ENCODE assay signal across 11 cellular contexts in genomic region chr2:197838589-197838988, GRCh38. TPM values are rescaled to one million over a fixed set of nuclear protein-coding genes. Genes with fewer than 3 reads are reported as not detected.
DNase-seq lines count a peak whose midpoint lies in the region; ATAC-seq and TF ChIP-seq lines count a peak whose summit lies in the region.
"Had no signal": no experiment of that assay in that cellular context is flagged by ENCODE, and none has a peak within 500 bp of the region (broad histone marks: within the 10 kb centered on the region; RNA-seq: fewer than 3 reads in every experiment).

No MANE protein-coding gene starts in this region.

- H3K27me3 ChIP-seq in KMS-11 (ENCODE audit: insufficient read depth, low read depth) (no peaks in the 10 kb centered on the region), fibroblast of lung (ENCODE audit: control insufficient read depth, insufficient read depth, low read length) (no peaks in the 10 kb centered on the region), subcutaneous abdominal adipose tissue (ENCODE audit: control insufficient read depth in 5 of 5, insufficient read depth in 4 of 5, low read length in 5 of 5) (no peaks in the 10 kb centered on the region)

- POLR2A ChIA-PET in activated CD4-positive, alpha-beta T cell treated with anti-CD3 and anti-CD28 coated beads, Interleukin-2, amount 10 ng/mL, durations not matched to agents 7 days and 5 days (lab: Charles Lee) = interaction anchor here (0.7 to 1.0 kb wide), 2 partner anchors 9 to 641 kb away, joined by 4 read pairs; no protein-coding TSS in a partner anchor
- POLR2A ChIA-PET in HEK293T (lab: Yijun Ruan, JAX) = no interaction called here

- peaks cover 46% of the 10 kb centered on the region for H3K4me1 Mint-ChIP-seq in activated CD4-positive, alpha-beta T cell treated with anti-CD3 and anti-CD28 coated beads, Interleukin-2, amount 10 ng/mL, durations not matched to agents 7 days and 5 days

- no peak for ATAC-seq in HG02798 (IDR thresholded peaks at IDR 0.05; ENCODE audit: poor library complexity, unreplicated experiment)

- H2AFZ ChIP-seq in KMS-11 (ENCODE audit: low read depth) (peak overlapping the region; percentile 34), fibroblast of lung (ENCODE audit: low read length) (peak overlapping the region; percentile 58)

- H3K4me3 Mint-ChIP-seq in activated CD4-positive, alpha-beta T cell treated with anti-CD3 and anti-CD28 coated beads, Interleukin-2, amount 10 ng/mL, durations not matched to agents 7 days and 5 days = peak overlapping the region; percentile 69

- H3K4me3 ChIP-seq in KMS-11 (IDR thresholded peaks at IDR 0.05; ENCODE audit: insufficient read depth, low read depth, low read length) (peak overlapping the region; percentile 22), fibroblast of lung (replicated peaks in 1 of 4; ENCODE audit: control extremely low read depth in 1 of 4, insufficient read depth in 1 of 4, low read depth in 3 of 4, low read length in 4 of 4) (peak overlapping the region; percentile 4 to 42 (median 18)), subcutaneous abdominal adipose tissue (ENCODE audit: low read depth in 1 of 5, low read length in 5 of 5) (peak overlapping the region; percentile 26 to 57 (median 41))

- CTCF ChIA-PET in activated CD4-positive, alpha-beta T cell treated with anti-CD3 and anti-CD28 coated beads, Interleukin-2, amount 10 ng/mL, durations not matched to agents 7 days and 5 days (lab: Charles Lee) = interaction anchor here (1.3 to 2.2 kb wide), 4 partner anchors 14 to 69 kb away, joined by 3 to 6 read pairs (median 5); no protein-coding TSS in a partner anchor
- CTCF ChIA-PET in HEK293T (lab: Yijun Ruan, JAX) = interaction anchor here (1.4 kb wide), 1 partner anchor 25 kb away, joined by 6 read pairs; no protein-coding TSS in a partner anchor

- H3K4me1 ChIP-seq in KMS-11 (ENCODE audit: low read depth, poor library complexity, severe bottlenecking) (peaks cover 65% of the 10 kb centered on the region), fibroblast of lung (ENCODE audit: control insufficient read depth, extremely low read depth, insufficient read depth, low read length) (no peaks in the 10 kb centered on the region), subcutaneous abdominal adipose tissue (ENCODE audit: control insufficient read depth in 5 of 5, insufficient read depth in 5 of 5, low read length in 5 of 5) (peaks cover 0 to 14% (median 4%) of the 10 kb centered on the region in 5 donors)

- peaks cover 10% of the 10 kb centered on the region for H3K9me3 Mint-ChIP-seq in activated CD4-positive, alpha-beta T cell treated with anti-CD3 and anti-CD28 coated beads, Interleukin-2, amount 10 ng/mL, durations not matched to agents 7 days and 5 days

- H3K36me3 Mint-ChIP-seq in activated CD4-positive, alpha-beta T cell treated with anti-CD3 and anti-CD28 coated beads, Interleukin-2, amount 10 ng/mL, durations not matched to agents 7 days and 5 days (ENCODE audit: low read depth) = peaks cover 8% of the 10 kb centered on the region

- no peak for TF ChIP-seq CTCF in KMS-11 (conservative IDR thresholded peaks at IDR 0.05; ENCODE audit: low read depth, low read length)
- no peak for TF ChIP-seq CTCF in fibroblast of lung (conservative IDR thresholded peaks at IDR 0.05 in 1 of 2, IDR thresholded peaks at IDR 0.05 in 1 of 2; ENCODE audit: low read depth in 1 of 2, low read length in 2 of 2)

- no peaks in the 10 kb centered on the region for H3K36me3 ChIP-seq in KMS-11 (ENCODE audit: insufficient read depth)
- no peaks in the 10 kb centered on the region for H3K36me3 ChIP-seq in fibroblast of lung (ENCODE audit: control insufficient read depth, insufficient read depth, low read length)
- no peaks in the 10 kb centered on the region for H3K36me3 ChIP-seq in subcutaneous abdominal adipose tissue (ENCODE audit: control insufficient read depth in 5 of 5, insufficient read depth in 5 of 5, low read length in 5 of 5)

- DNase-seq in activated CD4-positive, alpha-beta T cell treated with anti-CD3 and anti-CD28 coated beads, Interleukin-2, amount 10 ng/mL, durations not matched to agents 7 days and 5 days = no peak
- DNase-seq in activated CD4-positive, alpha-beta T cell treated with anti-CD3 and anti-CD28 coated beads for 4 hours = no peak
- DNase-seq in fibroblast of lung (ENCODE audit: low read depth in 2 of 2) = no peak
- no peak for DNase-seq in C1 segment of cervical spinal cord (lab: John Stamatoyannopoulos, UW)
- DNase-seq in HEK293T (ENCODE audit: extremely low spot score) = no peak
- DNase-seq: ACHN, Kasumi-1 had no signal

- H3K27me3 Mint-ChIP-seq in activated CD4-positive, alpha-beta T cell treated with anti-CD3 and anti-CD28 coated beads, Interleukin-2, amount 10 ng/mL, durations not matched to agents 7 days and 5 days = no peaks in the 10 kb centered on the region

- H4K20me1 ChIP-seq in KMS-11 (ENCODE audit: insufficient read depth) = no peaks in the 10 kb centered on the region
- H4K20me1 ChIP-seq in fibroblast of lung (ENCODE audit: control insufficient read depth, extremely low read depth, insufficient read depth, low read length) = no peaks in the 10 kb centered on the region

- peak overlapping the region; percentile 89 for H3K27ac Mint-ChIP-seq in activated CD4-positive, alpha-beta T cell treated with anti-CD3 and anti-CD28 coated beads, Interleukin-2, amount 10 ng/mL, durations not matched to agents 7 days and 5 days

- peak overlapping the region; percentile 94 for H3K4me2 ChIP-seq in KMS-11
- peak overlapping the region; percentile 36 for H3K4me2 ChIP-seq in fibroblast of lung (ENCODE audit: extremely low read depth, insufficient read depth, low read length)

- peak overlapping the region; percentile 47; the same call in 1 of the 2 replicates for H3K9ac ChIP-seq in KMS-11
- no peak overlapping the region for H3K9ac ChIP-seq in fibroblast of lung (ENCODE audit: insufficient read depth, low read length)
- H3K9ac ChIP-seq in subcutaneous abdominal adipose tissue (ENCODE audit: low read length in 5 of 5) = peak overlapping the region in 2 of 5 donors; percentile 16 to 28

- H3K9me3 ChIP-seq in fibroblast of lung (ENCODE audit: control insufficient read depth, insufficient read depth, low read depth, low read length) (no peaks in the 10 kb centered on the region), subcutaneous abdominal adipose tissue (ENCODE audit: control insufficient read depth in 5 of 5, low read length in 5 of 5) (no peaks in the 10 kb centered on the region)

- H3K79me2 ChIP-seq in KMS-11 (ENCODE audit: insufficient read depth, low read depth) (no peaks in the 10 kb centered on the region), fibroblast of lung (ENCODE audit: control insufficient read depth, insufficient read depth, low read length) (no peaks in the 10 kb centered on the region)

- H3K27ac ChIP-seq in KMS-11 (peak overlapping the region; percentile 72), fibroblast of lung (ENCODE audit: insufficient read depth, low read length) (peak overlapping the region; percentile 1), subcutaneous abdominal adipose tissue (ENCODE audit: low read depth, low read length) (peak overlapping the region; percentile 12)

TF ChIP-seq in HEK293T, 16 proteins besides CTCF, POLR2A, EP300 and RAD21:
- TF ChIP-seq L3MBTL2 (conservative IDR thresholded peaks at IDR 0.05) (no peak), BHLHE40 (IDR thresholded peaks at IDR 0.05; ENCODE audit: borderline replicate concordance) (no peak), ELF4 (IDR thresholded peaks at IDR 0.05) (no peak), SUZ12 (IDR thresholded peaks at IDR 0.05) (no peak), HDGF (IDR thresholded peaks at IDR 0.05; ENCODE audit: borderline replicate concordance) (no peak), ARNT (IDR thresholded peaks at IDR 0.05) (no peak), TARDBP (IDR thresholded peaks at IDR 0.05) (no peak)
TF ChIP-seq in HEK293T: peak in this region for 0.

RNA-seq across cellular contexts. Expression of gene PLCL1, which starts 34.2 kb away (rescaled TPM):
- total RNA-seq in activated CD4-positive, alpha-beta T cell treated with anti-CD3 and anti-CD28 coated beads, Interleukin-2, amount 10 ng/mL, durations not matched to agents 7 days and 5 days = 1 to 10 TPM; 1.6 to 1.8 TPM
- total RNA-seq in fibroblast of lung = 0.83 and 1.3 TPM in 2 replicates
- polyA plus RNA-seq in fibroblast of lung = 0.48 and 0.78 TPM in 2 replicates
- polyA plus RNA-seq in fibroblast of lung (2012) = 0.37 and 0.71 TPM in 2 replicates
- not detected in 2 replicates for polyA minus RNA-seq in fibroblast of lung (ENCODE audit: low replicate concordance)

RNA-seq across cellular contexts. Expression of gene BOLL, which starts 53.5 kb away (rescaled TPM):
- not detected for total RNA-seq in activated CD4-positive, alpha-beta T cell treated with anti-CD3 and anti-CD28 coated beads, Interleukin-2, amount 10 ng/mL, durations not matched to agents 7 days and 5 days
- total RNA-seq in fibroblast of lung = not detected in 2 replicates
- polyA plus RNA-seq in fibroblast of lung = not detected in 2 replicates
- polyA plus RNA-seq in fibroblast of lung (2012) = not detected in 2 replicates
- polyA minus RNA-seq in fibroblast of lung (ENCODE audit: low replicate concordance) = not detected in 2 replicates
- total RNA-seq: RPMI7951 had no signal

Comparison
In these comparisons a context has a peak if more than half of its experiments do, and no peak if none do; other contexts are left out.
1. H3K27ac ChIP-seq: peak in every context shown above with its lines; median percentile 72 in KMS-11; 12 in subcutaneous abdominal adipose tissue; 1 in fibroblast of lung.